Comparison of ENCODE assay signal across 32 cellular contexts in the genomic region with DNA sequence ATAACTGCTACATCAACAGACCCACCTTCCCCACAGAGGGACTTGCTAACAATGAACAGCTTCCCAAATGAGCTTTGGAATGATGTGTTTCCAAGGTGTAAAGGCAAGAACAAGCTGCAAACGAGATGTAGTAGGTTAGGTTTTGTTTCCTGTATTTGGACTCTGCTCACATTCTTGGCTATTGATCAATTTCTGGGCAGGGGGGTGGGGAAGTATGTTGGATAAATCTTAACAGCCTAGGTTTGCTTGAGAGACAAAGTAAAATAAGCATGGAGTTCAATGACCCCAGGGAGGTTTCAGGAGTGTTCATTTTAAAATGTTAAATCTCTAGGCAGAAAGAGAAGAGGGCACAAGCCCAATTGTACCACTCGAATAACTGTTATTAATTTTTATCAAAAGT.
"Had no signal": no experiment of that assay in that cellular context is flagged by ENCODE, and none has a peak within 500 bp of the region (broad histone marks: within the 10 kb centered on the region; RNA-seq: fewer than 3 reads in every experiment).

No MANE protein-coding gene starts in this region.

- H3K4me3 ChIP-seq: ascending aorta, cardiac muscle cell, MG63, SJCRH30, SK-N-MC had no signal

- H3K27me3 Mint-ChIP-seq: activated CD4-positive, alpha-beta memory T cell treated with anti-CD3 and anti-CD28 coated beads, Interleukin-2, amount 10 ng/mL, durations not matched to agents 7 days and 5 days; activated CD8-positive, alpha-beta memory T cell treated with anti-CD3 and anti-CD28 coated beads, Interleukin-2, amount 10 ng/mL, durations not matched to agents 7 days and 5 days; activated naive CD4-positive, alpha-beta T cell treated with anti-CD3 and anti-CD28 coated beads, Interleukin-2, amount 50 U/mL, for 24 hours; activated naive CD8-positive, alpha-beta T cell treated with anti-CD3 and anti-CD28 coated beads, Interleukin-2, amount 10 ng/mL, durations not matched to agents 7 days and 5 days; central memory CD8-positive, alpha-beta T cell had no signal

- H3K4me1 ChIP-seq: ascending aorta, SJCRH30 had no signal

- H3K36me3 ChIP-seq: ascending aorta, cardiac muscle cell, MG63, SJCRH30, WERI-Rb-1 had no signal

- H3K27ac ChIP-seq: ascending aorta, cardiac muscle cell, SJCRH30, SK-N-MC, WERI-Rb-1 had no signal

- H3K9me3 Mint-ChIP-seq: activated CD4-positive, alpha-beta memory T cell treated with anti-CD3 and anti-CD28 coated beads, Interleukin-2, amount 10 ng/mL, durations not matched to agents 7 days and 5 days; activated naive CD4-positive, alpha-beta T cell treated with anti-CD3 and anti-CD28 coated beads, Interleukin-2, amount 50 U/mL, for 24 hours; activated naive CD8-positive, alpha-beta T cell treated with anti-CD3 and anti-CD28 coated beads, Interleukin-2, amount 10 ng/mL, durations not matched to agents 7 days and 5 days; central memory CD8-positive, alpha-beta T cell had no signal

- H3K36me3 Mint-ChIP-seq: activated CD8-positive, alpha-beta memory T cell treated with anti-CD3 and anti-CD28 coated beads, Interleukin-2, amount 10 ng/mL, durations not matched to agents 7 days and 5 days; activated naive CD4-positive, alpha-beta T cell treated with anti-CD3 and anti-CD28 coated beads, Interleukin-2, amount 50 U/mL, for 24 hours; activated naive CD8-positive, alpha-beta T cell treated with anti-CD3 and anti-CD28 coated beads, Interleukin-2, amount 10 ng/mL, durations not matched to agents 7 days and 5 days had no signal

- H3K27me3 ChIP-seq: ascending aorta, cardiac muscle cell, MG63, SJCRH30 had no signal

- H3K4me3 Mint-ChIP-seq: activated CD4-positive, alpha-beta memory T cell treated with anti-CD3 and anti-CD28 coated beads, Interleukin-2, amount 10 ng/mL, durations not matched to agents 7 days and 5 days; activated CD8-positive, alpha-beta memory T cell treated with anti-CD3 and anti-CD28 coated beads, Interleukin-2, amount 10 ng/mL, durations not matched to agents 7 days and 5 days; activated naive CD4-positive, alpha-beta T cell treated with anti-CD3 and anti-CD28 coated beads, Interleukin-2, amount 50 U/mL, for 24 hours; activated naive CD8-positive, alpha-beta T cell treated with anti-CD3 and anti-CD28 coated beads, Interleukin-2, amount 10 ng/mL, durations not matched to agents 7 days and 5 days; central memory CD8-positive, alpha-beta T cell had no signal

- DNase-seq: activated CD4-positive, alpha-beta memory T cell treated with anti-CD3 and anti-CD28 coated beads, Interleukin-2, amount 10 ng/mL, durations not matched to agents 7 days and 5 days; activated CD4-positive, alpha-beta T cell treated with anti-CD3 and anti-CD28 coated beads for 1 hour; activated CD4-positive, alpha-beta T cell treated with anti-CD3 and anti-CD28 coated beads for 48 hours; activated CD4-positive, CD25-positive, alpha-beta regulatory T cell; activated CD8-positive, alpha-beta memory T cell treated with anti-CD3 and anti-CD28 coated beads for 24 hours; activated CD8-positive, alpha-beta memory T cell treated with anti-CD3 and anti-CD28 coated beads, Interleukin-2, amount 10 ng/mL, durations not matched to agents 7 days and 5 days; activated CD8-positive, alpha-beta memory T cell treated with anti-CD3 and anti-CD28 coated beads, Interleukin-2, amount 50 U/mL, for 48 hours; activated effector memory CD4-positive, alpha-beta T cell treated with Interleukin-2 at 50 U/mL for 16 hours; activated naive CD4-positive, alpha-beta T cell treated with Interleukin-2 at 50 U/mL for 16 hours; activated naive CD8-positive, alpha-beta T cell treated with anti-CD3 and anti-CD28 coated beads, Interleukin-2, amount 10 ng/mL, durations not matched to agents 7 days and 5 days; activated T-cell treated with anti-CD3 and anti-CD28 coated beads, Interleukin-2, amount 50 U/mL, for 48 hours; amygdala; Kasumi-1; KG1; MG63; NCI-H1048; NCI-H1105 treated with DMSO at 0.1 percent for 48 hours; NCI-H1694; NCI-H2029; NCI-H345; NCI-H510A; NCI-H526; OCI-M1; SHP77; SJCRH30; T1000; WERI-Rb-1 had no signal

- H3K4me1 Mint-ChIP-seq: activated CD4-positive, alpha-beta memory T cell treated with anti-CD3 and anti-CD28 coated beads, Interleukin-2, amount 10 ng/mL, durations not matched to agents 7 days and 5 days; activated CD8-positive, alpha-beta memory T cell treated with anti-CD3 and anti-CD28 coated beads, Interleukin-2, amount 10 ng/mL, durations not matched to agents 7 days and 5 days; activated naive CD4-positive, alpha-beta T cell treated with anti-CD3 and anti-CD28 coated beads, Interleukin-2, amount 50 U/mL, for 24 hours; activated naive CD8-positive, alpha-beta T cell treated with anti-CD3 and anti-CD28 coated beads, Interleukin-2, amount 10 ng/mL, durations not matched to agents 7 days and 5 days; central memory CD8-positive, alpha-beta T cell had no signal

- H3K27ac Mint-ChIP-seq: activated CD4-positive, alpha-beta memory T cell treated with anti-CD3 and anti-CD28 coated beads, Interleukin-2, amount 10 ng/mL, durations not matched to agents 7 days and 5 days; activated CD8-positive, alpha-beta memory T cell treated with anti-CD3 and anti-CD28 coated beads, Interleukin-2, amount 10 ng/mL, durations not matched to agents 7 days and 5 days; activated naive CD4-positive, alpha-beta T cell treated with anti-CD3 and anti-CD28 coated beads, Interleukin-2, amount 50 U/mL, for 24 hours; activated naive CD8-positive, alpha-beta T cell treated with anti-CD3 and anti-CD28 coated beads, Interleukin-2, amount 10 ng/mL, durations not matched to agents 7 days and 5 days had no signal

- H3K9me3 ChIP-seq: ascending aorta, MG63, SJCRH30 had no signal
